8 cellular contexts compared by ENCODE assay signal in genomic region chr9:21831841-21832509, GRCh38. TPM values are rescaled to one million over a fixed set of nuclear protein-coding genes. Genes with fewer than 3 reads are reported as not detected.
A peak's percentile ranks its signal among the peaks of the same experiment; 100 is the strongest.
DNase-seq lines count a peak whose midpoint lies in the region; ATAC-seq, FAIRE-seq and TF ChIP-seq lines count a peak whose summit lies in the region.

No MANE protein-coding gene starts in this region.

- no peaks in the 10 kb centered on the region for H3K27me3 Mint-ChIP-seq in activated CD4-positive, alpha-beta memory T cell treated with anti-CD3 and anti-CD28 coated beads, Interleukin-2, amount 10 ng/mL, durations not matched to agents 7 days and 5 days

- DNase-seq in AG09319 (ENCODE audit: extremely low read depth, low read depth) (peak; percentile 55), GM19239 (ENCODE audit: insufficient read length, low spot score) (peak; percentile 7), kidney tubule cell (ENCODE audit: low spot score) (peak; percentile 95), NCI-H187 treated with DMSO at 0.1 percent for 48 hours (lab: John Stamatoyannopoulos, UW) (no peak), D341Med (ENCODE audit: low spot score) (no peak), NCI-H2196 treated with DMSO at 0.1 percent for 48 hours (lab: John Stamatoyannopoulos, UW; ENCODE audit: unreplicated experiment) (no peak)
- peak; percentile 41 for DNase-seq in activated CD4-positive, alpha-beta memory T cell treated with anti-CD3 and anti-CD28 coated beads, Interleukin-2, amount 10 ng/mL, durations not matched to agents 7 days and 5 days

- TF ChIP-seq CTCF in AG09319 (IDR thresholded peaks at IDR 0.05; ENCODE audit: low read depth, low read length): no peak

- H3K27ac Mint-ChIP-seq in activated CD4-positive, alpha-beta memory T cell treated with anti-CD3 and anti-CD28 coated beads, Interleukin-2, amount 10 ng/mL, durations not matched to agents 7 days and 5 days: peak overlapping the region; percentile 2

- FAIRE-seq in GM19239 (lab: Jason Lieb, UNC): peak; percentile 75

- peaks cover 69% of the 10 kb centered on the region for H3K36me3 Mint-ChIP-seq in activated CD4-positive, alpha-beta memory T cell treated with anti-CD3 and anti-CD28 coated beads, Interleukin-2, amount 10 ng/mL, durations not matched to agents 7 days and 5 days (ENCODE audit: low read depth)

- ATAC-seq in HG03196 (IDR thresholded peaks at IDR 0.05; ENCODE audit: unreplicated experiment): peak; percentile 52

- POLR2A ChIA-PET in activated CD4-positive, alpha-beta memory T cell treated with anti-CD3 and anti-CD28 coated beads, Interleukin-2, amount 10 ng/mL, durations not matched to agents 7 days and 5 days (lab: Charles Lee): no interaction called here

- CTCF ChIA-PET in activated CD4-positive, alpha-beta memory T cell treated with anti-CD3 and anti-CD28 coated beads, Interleukin-2, amount 10 ng/mL, durations not matched to agents 7 days and 5 days (lab: Charles Lee): interaction anchor here (0.6 to 1.6 kb wide), 2 partner anchors 18 to 141 kb away, joined by 3 to 4 read pairs; no protein-coding TSS in a partner anchor

- peaks cover 37% of the 10 kb centered on the region for H3K4me1 Mint-ChIP-seq in activated CD4-positive, alpha-beta memory T cell treated with anti-CD3 and anti-CD28 coated beads, Interleukin-2, amount 10 ng/mL, durations not matched to agents 7 days and 5 days

- H3K9me3 Mint-ChIP-seq in activated CD4-positive, alpha-beta memory T cell treated with anti-CD3 and anti-CD28 coated beads, Interleukin-2, amount 10 ng/mL, durations not matched to agents 7 days and 5 days: no peaks in the 10 kb centered on the region

- no peak overlapping the region for H3K4me3 Mint-ChIP-seq in activated CD4-positive, alpha-beta memory T cell treated with anti-CD3 and anti-CD28 coated beads, Interleukin-2, amount 10 ng/mL, durations not matched to agents 7 days and 5 days

RNA-seq across cellular contexts. Expression of gene MTAP, which starts 29.5 kb away (rescaled TPM):
- total RNA-seq in activated CD4-positive, alpha-beta memory T cell treated with anti-CD3 and anti-CD28 coated beads, Interleukin-2, amount 10 ng/mL, durations not matched to agents 7 days and 5 days: 10 to 100 TPM; 43.4 to 44.9 TPM

Comparison
In these comparisons a context has a peak if more than half of its experiments do, and no peak if none do; other contexts are left out.
1. DNase-seq: peak in AG09319 (single experiment), GM19239 (single experiment), activated CD4-positive, alpha-beta memory T cell treated with anti-CD3 and anti-CD28 coated beads, Interleukin-2, amount 10 ng/mL, durations not matched to agents 7 days and 5 days (single experiment) and kidney tubule cell (single experiment); none in NCI-H187 treated with DMSO at 0.1 percent for 48 hours (single experiment), D341Med (single experiment) and NCI-H2196 treated with DMSO at 0.1 percent for 48 hours (single experiment).